Comparison of ENCODE assay signal across 24 cellular contexts in genomic region chr1:191690931-191691330, GRCh38.
"Had no signal": no experiment of that assay in that cellular context is flagged by ENCODE, and none has a peak within 500 bp of the region (broad histone marks: within the 10 kb centered on the region; RNA-seq: fewer than 3 reads in every experiment).

No MANE protein-coding gene starts in this region.

- H3K4me1 ChIP-seq: body of pancreas, breast epithelium, Peyer's patch had no signal

- ATAC-seq: activated CD8-positive, alpha-beta T cell treated with anti-CD3 and anti-CD28 coated beads for 36 hours; body of pancreas; K562 had no signal

- H3K27me3 Mint-ChIP-seq: activated CD4-positive, alpha-beta T cell treated with anti-CD3 and anti-CD28 coated beads, Interleukin-2, amount 10 ng/mL, durations not matched to agents 24 days and 14 days; activated CD8-positive, alpha-beta T cell treated with anti-CD3 and anti-CD28 coated beads for 36 hours; activated naive CD4-positive, alpha-beta T cell treated with anti-CD3 and anti-CD28 coated beads, Interleukin-2, amount 50 U/mL, for 24 hours; activated naive CD8-positive, alpha-beta T cell treated with anti-CD3 and anti-CD28 coated beads, Interleukin-2, amount 10 ng/mL, durations not matched to agents 7 days and 5 days; activated T-cell treated with anti-CD3 and anti-CD28 coated beads, Interleukin-2, amount 50 U/mL, for 24 hours had no signal

- H3K9me3 Mint-ChIP-seq: activated CD4-positive, alpha-beta T cell treated with anti-CD3 and anti-CD28 coated beads, Interleukin-2, amount 10 ng/mL, durations not matched to agents 24 days and 14 days; activated naive CD4-positive, alpha-beta T cell treated with anti-CD3 and anti-CD28 coated beads, Interleukin-2, amount 50 U/mL, for 24 hours had no signal

- H3K4me3 ChIP-seq: body of pancreas, breast epithelium, K562, Peyer's patch, SK-N-MC had no signal

- H3K9me3 ChIP-seq: body of pancreas, breast epithelium, Peyer's patch had no signal

- H3K4me1 Mint-ChIP-seq: activated CD4-positive, alpha-beta T cell treated with anti-CD3 and anti-CD28 coated beads, Interleukin-2, amount 10 ng/mL, durations not matched to agents 24 days and 14 days; activated naive CD4-positive, alpha-beta T cell treated with anti-CD3 and anti-CD28 coated beads, Interleukin-2, amount 50 U/mL, for 24 hours; activated naive CD8-positive, alpha-beta T cell treated with anti-CD3 and anti-CD28 coated beads, Interleukin-2, amount 10 ng/mL, durations not matched to agents 7 days and 5 days had no signal

- H3K36me3 ChIP-seq: breast epithelium, Peyer's patch had no signal

- H3K27ac Mint-ChIP-seq: activated CD4-positive, alpha-beta T cell treated with anti-CD3 and anti-CD28 coated beads, Interleukin-2, amount 10 ng/mL, durations not matched to agents 24 days and 14 days; activated CD8-positive, alpha-beta T cell treated with anti-CD3 and anti-CD28 coated beads for 36 hours; activated naive CD4-positive, alpha-beta T cell treated with anti-CD3 and anti-CD28 coated beads, Interleukin-2, amount 50 U/mL, for 24 hours; activated naive CD8-positive, alpha-beta T cell treated with anti-CD3 and anti-CD28 coated beads, Interleukin-2, amount 10 ng/mL, durations not matched to agents 7 days and 5 days; activated T-cell treated with anti-CD3 and anti-CD28 coated beads, Interleukin-2, amount 50 U/mL, for 24 hours; activated T-helper 2 cell treated with anti-CD3 and anti-CD28 coated beads, Interferon-gamma antibody, Interleukin-2, Interleukin-4, amounts not matched to agents 10 μg/mL and 5 μg/mL and 100 μg/mL, durations not matched to agents 14 hours and 24 hours and 36 hours had no signal

- H3K4me3 Mint-ChIP-seq: activated CD4-positive, alpha-beta T cell treated with anti-CD3 and anti-CD28 coated beads, Interleukin-2, amount 10 ng/mL, durations not matched to agents 24 days and 14 days; activated CD8-positive, alpha-beta T cell treated with anti-CD3 and anti-CD28 coated beads for 36 hours; activated naive CD4-positive, alpha-beta T cell treated with anti-CD3 and anti-CD28 coated beads, Interleukin-2, amount 50 U/mL, for 24 hours; activated naive CD8-positive, alpha-beta T cell treated with anti-CD3 and anti-CD28 coated beads, Interleukin-2, amount 10 ng/mL, durations not matched to agents 7 days and 5 days; activated T-cell treated with anti-CD3 and anti-CD28 coated beads, Interleukin-2, amount 50 U/mL, for 24 hours had no signal

- H3K36me3 Mint-ChIP-seq: activated naive CD4-positive, alpha-beta T cell treated with anti-CD3 and anti-CD28 coated beads, Interleukin-2, amount 50 U/mL, for 24 hours; activated naive CD8-positive, alpha-beta T cell treated with anti-CD3 and anti-CD28 coated beads, Interleukin-2, amount 10 ng/mL, durations not matched to agents 7 days and 5 days had no signal

- H3K27me3 ChIP-seq: body of pancreas, breast epithelium, Peyer's patch had no signal

- DNase-seq: activated CD4-positive, alpha-beta T cell treated with anti-CD3 and anti-CD28 coated beads, Interleukin-2, amount 10 ng/mL, durations not matched to agents 24 days and 14 days; activated CD4-positive, alpha-beta T cell treated with anti-CD3 and anti-CD28 coated beads, Interleukin-2, amount 50 U/mL, for 4 hours; activated CD8-positive, alpha-beta T cell treated with anti-CD3 and anti-CD28 coated beads for 36 hours; activated gamma-delta T cell; activated naive CD4-positive, alpha-beta T cell treated with Interleukin-2 at 50 U/mL for 16 hours; activated naive CD8-positive, alpha-beta T cell treated with anti-CD3 and anti-CD28 coated beads, Interleukin-2, amount 10 ng/mL, durations not matched to agents 7 days and 5 days; activated T-cell treated with anti-CD3 and anti-CD28 coated beads, Interleukin-2, amount 50 U/mL, for 24 hours; amygdala; body of pancreas; NCI-H1105; NCI-H1417 treated with DMSO at 0.1 percent for 48 hours; NCI-H187 treated with DMSO at 0.1 percent for 48 hours; NCI-H2081; NCI-H345; NCI-H526 treated with DMSO at 0.1 percent for 48 hours; Peyer's patch; RPMI8226; SHP77 treated with DMSO at 0.1 percent for 48 hours; T1000 had no signal

- H3K27ac ChIP-seq: body of pancreas, breast epithelium, Peyer's patch, SK-N-MC had no signal
